In genomic region chr21:33684068-33684467, GRCh38 we compare ENCODE assay signal across 19 cellular contexts. TPM values are rescaled to one million over a fixed set of nuclear protein-coding genes. Genes with fewer than 3 reads are reported as not detected.
DNase-seq lines count a peak whose midpoint lies in the region; ATAC-seq, FAIRE-seq and TF ChIP-seq lines count a peak whose summit lies in the region.
"Had no signal": no experiment of that assay in that cellular context is flagged by ENCODE, and none has a peak within 500 bp of the region (broad histone marks: within the 10 kb centered on the region; RNA-seq: fewer than 3 reads in every experiment).

No MANE protein-coding gene starts in this region.

- H3K4me3 ChIP-seq in cardiac muscle cell = no peak overlapping the region
- no peak overlapping the region for H3K4me3 ChIP-seq in right cardiac atrium (ENCODE audit: low read length)
- peak overlapping the region in 2 of 3 experiments; percentile 45 to 61 for H3K4me3 ChIP-seq in keratinocyte (ENCODE audit: control insufficient read depth in 2 of 3, extremely low read depth in 1 of 3, insufficient read depth in 2 of 3, low read depth in 1 of 3, low read length in 3 of 3)
- H3K4me3 ChIP-seq: skin epidermis had no signal

- H3K27me3 Mint-ChIP-seq in brain (no peaks in the 10 kb centered on the region), type B pancreatic cell (no peaks in the 10 kb centered on the region)

- FAIRE-seq in keratinocyte (lab: Jason Lieb, UNC) = no peak
- FAIRE-seq: GM18507 had no signal

- no peaks in the 10 kb centered on the region for H3K27me3 ChIP-seq in cardiac muscle cell
- H3K27me3 ChIP-seq in right cardiac atrium (ENCODE audit: control insufficient read depth, insufficient read depth) = no peaks in the 10 kb centered on the region
- H3K27me3 ChIP-seq in keratinocyte (ENCODE audit: control insufficient read depth, extremely low read depth, insufficient read depth, low read length) = no peaks in the 10 kb centered on the region

- H3K36me3 ChIP-seq in cardiac muscle cell (no peaks in the 10 kb centered on the region), keratinocyte (ENCODE audit: control insufficient read depth in 2 of 2, extremely low read depth in 1 of 2, insufficient read depth in 2 of 2, low read length in 2 of 2) (no peaks in the 10 kb centered on the region)

- H3K36me3 Mint-ChIP-seq in brain (peaks cover 26% of the 10 kb centered on the region), type B pancreatic cell (peaks cover 13% of the 10 kb centered on the region)
- H3K36me3 Mint-ChIP-seq: CD4-positive, alpha-beta memory T cell had no signal

- H3K4me1 Mint-ChIP-seq in brain (peaks cover 69% of the 10 kb centered on the region), type B pancreatic cell (ENCODE audit: unreplicated experiment) (peaks cover 56% of the 10 kb centered on the region)
- H3K4me1 Mint-ChIP-seq: activated CD4-positive, alpha-beta memory T cell treated with anti-CD3 and anti-CD28 coated beads, Interleukin-2, amount 10 ng/mL, durations not matched to agents 7 days and 5 days; CD4-positive, alpha-beta memory T cell had no signal

- DNase-seq in cardiac muscle cell (ENCODE audit: low read depth in 1 of 2, low spot score in 1 of 2) (no peak), right cardiac atrium (no peak), keratinocyte (ENCODE audit: low read depth, low spot score) (no peak), type B pancreatic cell (ENCODE audit: extremely low spot score, unreplicated experiment) (no peak), iPS-NIHi11 (ENCODE audit: low spot score) (no peak)
- DNase-seq: activated CD4-positive, alpha-beta memory T cell treated with anti-CD3 and anti-CD28 coated beads, Interleukin-2, amount 10 ng/mL, durations not matched to agents 7 days and 5 days; CD4-positive, alpha-beta memory T cell; GOT3; NCI-H2029; NCI-H748 treated with DMSO at 0.1 percent for 48 hours; SIG-M5 had no signal

- H3K4me2 ChIP-seq in keratinocyte (ENCODE audit: control insufficient read depth, extremely low read depth, insufficient read depth, low read depth, low read length) = peak overlapping the region; percentile 97

- no peaks in the 10 kb centered on the region for H3K9me1 ChIP-seq in keratinocyte (ENCODE audit: control insufficient read depth, extremely low read depth, insufficient read depth, low read length)

- intact Hi-C loops in right cardiac atrium (cut with DNase I) = no loop called here

- 42% methylated on average over 2 of the region's 2 CpGs for WGBS in right cardiac atrium

- H3K27ac Mint-ChIP-seq in brain (peak overlapping the region in 3 of 5 experiments; percentile 48 to 78 (median 62)), type B pancreatic cell (peak overlapping the region; percentile 96)
- H3K27ac Mint-ChIP-seq: activated CD4-positive, alpha-beta memory T cell treated with anti-CD3 and anti-CD28 coated beads, Interleukin-2, amount 10 ng/mL, durations not matched to agents 7 days and 5 days; activated T-helper 2 cell treated with anti-CD3 and anti-CD28 coated beads, Interferon-gamma antibody, Interleukin-2, Interleukin-4, amounts not matched to agents 10 μg/mL and 5 μg/mL and 100 μg/mL, durations not matched to agents 14 hours and 24 hours and 36 hours; CD4-positive, alpha-beta memory T cell had no signal

- ATAC-seq in right cardiac atrium (no peak), HG03521 (IDR thresholded peaks at IDR 0.05; ENCODE audit: unreplicated experiment) (no peak), GM19351 (IDR thresholded peaks at IDR 0.05; ENCODE audit: unreplicated experiment) (no peak)

- H3K79me2 ChIP-seq in keratinocyte (ENCODE audit: control insufficient read depth, insufficient read depth, low read length) = peaks cover 72% of the 10 kb centered on the region

- dilution Hi-C loops in keratinocyte (cut with MboI; ENCODE audit: extremely low pct_ligation_motif_present, low sequenced_read_pairs) = no loop called here

- H3K9ac ChIP-seq in keratinocyte (ENCODE audit: control insufficient read depth, extremely low read depth, insufficient read depth, low read length) = peak overlapping the region; percentile 70

- no peaks in the 10 kb centered on the region for H3K9me3 ChIP-seq in cardiac muscle cell (ENCODE audit: low read depth)
- no peaks in the 10 kb centered on the region for H3K9me3 ChIP-seq in right cardiac atrium (ENCODE audit: control insufficient read depth, low read length)
- no peaks in the 10 kb centered on the region for H3K9me3 ChIP-seq in keratinocyte (ENCODE audit: control insufficient read depth, low read depth, low read length)

- H3K4me3 Mint-ChIP-seq in brain (peak overlapping the region in 3 of 5 experiments; percentile 24 to 38 (median 25)), type B pancreatic cell (peak overlapping the region; percentile 65)
- H3K4me3 Mint-ChIP-seq: activated CD4-positive, alpha-beta memory T cell treated with anti-CD3 and anti-CD28 coated beads, Interleukin-2, amount 10 ng/mL, durations not matched to agents 7 days and 5 days; CD4-positive, alpha-beta memory T cell had no signal

- H2AFZ ChIP-seq in keratinocyte (ENCODE audit: control insufficient read depth, low read length) = no peak overlapping the region

- H3K27ac ChIP-seq in cardiac muscle cell (peak overlapping the region; percentile 96), right cardiac atrium (ENCODE audit: low read length) (no peak overlapping the region), keratinocyte (ENCODE audit: control insufficient read depth, insufficient read depth, low read length) (peak overlapping the region; percentile 94)
- H3K27ac ChIP-seq: HL-60 had no signal

- no peaks in the 10 kb centered on the region for H4K20me1 ChIP-seq in keratinocyte (ENCODE audit: control insufficient read depth, extremely low read depth, insufficient read depth, low read length)

- H3K4me1 ChIP-seq in cardiac muscle cell (ENCODE audit: low read depth) (peaks cover 60% of the 10 kb centered on the region), right cardiac atrium (ENCODE audit: control insufficient read depth, insufficient read depth, low read length) (peaks cover 10% of the 10 kb centered on the region), keratinocyte (ENCODE audit: control insufficient read depth, extremely low read depth, insufficient read depth, low read length) (peaks cover 44% of the 10 kb centered on the region)

- TF ChIP-seq CTCF in cardiac muscle cell (IDR thresholded peaks at IDR 0.05; ENCODE audit: low read depth, low read length) (no peak), brain (conservative IDR thresholded peaks at IDR 0.05) (no peak), keratinocyte (optimal IDR thresholded peaks at IDR 0.05 in 1 of 3, IDR thresholded peaks at IDR 0.05 in 1 of 3, conservative IDR thresholded peaks at IDR 0.05 in 1 of 3; ENCODE audit: extremely low read depth in 1 of 3, insufficient read depth in 2 of 3, low read length in 3 of 3) (no peak), type B pancreatic cell (conservative IDR thresholded peaks at IDR 0.05) (no peak)

- peaks cover 0 to 5% (median 0%) of the 10 kb centered on the region in 5 experiments for H3K9me3 Mint-ChIP-seq in brain
- peaks cover 5% of the 10 kb centered on the region for H3K9me3 Mint-ChIP-seq in type B pancreatic cell
- H3K9me3 Mint-ChIP-seq: activated CD4-positive, alpha-beta memory T cell treated with anti-CD3 and anti-CD28 coated beads, Interleukin-2, amount 10 ng/mL, durations not matched to agents 7 days and 5 days; activated T-helper 2 cell treated with anti-CD3 and anti-CD28 coated beads, Interferon-gamma antibody, Interleukin-2, Interleukin-4, amounts not matched to agents 10 μg/mL and 5 μg/mL and 100 μg/mL, durations not matched to agents 14 hours and 24 hours and 36 hours; CD4-positive, alpha-beta memory T cell; neural crest cell had no signal

RNA-seq across cellular contexts. Expression of gene ITSN1, which starts 41.8 kb away (rescaled TPM):
- 125 and 139 TPM in 2 replicates for total RNA-seq in cardiac muscle cell
- polyA plus RNA-seq in cardiac muscle cell = 90.9 and 92.4 TPM in 2 replicates
- 10 to 100 TPM; 63.4 to 83.6 (median 70.6) TPM for total RNA-seq in right cardiac atrium
- polyA plus RNA-seq in right cardiac atrium = 32.8 TPM
- polyA plus RNA-seq in brain (ENCODE audit: insufficient read depth, low read depth, low replicate concordance) = 17.8 TPM
- polyA plus RNA-seq in keratinocyte = 31.1 to 60.0 TPM (median 34.3 TPM) in 3 replicates
- 33.0 TPM for polyA plus RNA-seq in keratinocyte (2011; ENCODE audit: low read depth)
- 28.0 and 30.8 TPM in 2 replicates for polyA plus RNA-seq in keratinocyte (2011; cell fraction: cytosol; rRNA removed)
- 63.6 and 72.5 TPM in 2 replicates for polyA plus RNA-seq in keratinocyte (2011; cell fraction: nucleus; rRNA removed)
- polyA plus RNA-seq in keratinocyte (2012; ENCODE audit: low replicate concordance) = 12.9 and 34.1 TPM in 2 replicates
- 29.6 to 60.4 TPM (median 43.4 TPM) in 3 replicates for polyA minus RNA-seq in keratinocyte
- polyA minus RNA-seq in keratinocyte (2011; cell fraction: cytosol; rRNA and poly(A)+ RNA removed) = 24.4 TPM
- 30.0 and 64.6 TPM in 2 replicates for polyA minus RNA-seq in keratinocyte (2011; cell fraction: nucleus; rRNA and poly(A)+ RNA removed)
- 44.7 and 89.1 TPM in 2 replicates for total RNA-seq in type B pancreatic cell (ENCODE audit: low replicate concordance)

RNA-seq across cellular contexts. Expression of gene CRYZL1, which starts 42.5 kb away (rescaled TPM):
- total RNA-seq in cardiac muscle cell (17.0 and 58.3 TPM in 2 replicates), right cardiac atrium (10 to 100 TPM; 25.0 to 37.5 (median 32.3) TPM), type B pancreatic cell (ENCODE audit: low replicate concordance) (36.8 and 50.4 TPM in 2 replicates)
- polyA plus RNA-seq in cardiac muscle cell (58.1 and 79.4 TPM in 2 replicates), right cardiac atrium (26.7 TPM), brain (ENCODE audit: insufficient read depth, low read depth, low replicate concordance) (21.3 TPM), keratinocyte (34.5 to 48.9 TPM (median 35.7 TPM) in 3 replicates)
- 34.1 TPM for polyA plus RNA-seq in keratinocyte (2011; ENCODE audit: low read depth)
- polyA plus RNA-seq in keratinocyte (2011; cell fraction: cytosol; rRNA removed) = 20.9 and 31.8 TPM in 2 replicates
- 51.0 and 67.5 TPM in 2 replicates for polyA plus RNA-seq in keratinocyte (2011; cell fraction: nucleus; rRNA removed)
- polyA plus RNA-seq in keratinocyte (2012; ENCODE audit: low replicate concordance) = 19.9 and 22.7 TPM in 2 replicates
- polyA minus RNA-seq in keratinocyte = 10.2 to 33.5 TPM (median 23.7 TPM) in 3 replicates
- polyA minus RNA-seq in keratinocyte (2011; cell fraction: cytosol; rRNA and poly(A)+ RNA removed) = 9.4 TPM
- 23.1 and 33.2 TPM in 2 replicates for polyA minus RNA-seq in keratinocyte (2011; cell fraction: nucleus; rRNA and poly(A)+ RNA removed)

Comparison
In these comparisons a context has a peak if more than half of its experiments do, and no peak if none do; other contexts are left out.
1. H3K4me3 ChIP-seq: peak in keratinocyte (2 of 3); none in cardiac muscle cell (single experiment) and right cardiac atrium (single experiment).